ENCODE assay signal across 8 cellular contexts in the genomic region with DNA sequence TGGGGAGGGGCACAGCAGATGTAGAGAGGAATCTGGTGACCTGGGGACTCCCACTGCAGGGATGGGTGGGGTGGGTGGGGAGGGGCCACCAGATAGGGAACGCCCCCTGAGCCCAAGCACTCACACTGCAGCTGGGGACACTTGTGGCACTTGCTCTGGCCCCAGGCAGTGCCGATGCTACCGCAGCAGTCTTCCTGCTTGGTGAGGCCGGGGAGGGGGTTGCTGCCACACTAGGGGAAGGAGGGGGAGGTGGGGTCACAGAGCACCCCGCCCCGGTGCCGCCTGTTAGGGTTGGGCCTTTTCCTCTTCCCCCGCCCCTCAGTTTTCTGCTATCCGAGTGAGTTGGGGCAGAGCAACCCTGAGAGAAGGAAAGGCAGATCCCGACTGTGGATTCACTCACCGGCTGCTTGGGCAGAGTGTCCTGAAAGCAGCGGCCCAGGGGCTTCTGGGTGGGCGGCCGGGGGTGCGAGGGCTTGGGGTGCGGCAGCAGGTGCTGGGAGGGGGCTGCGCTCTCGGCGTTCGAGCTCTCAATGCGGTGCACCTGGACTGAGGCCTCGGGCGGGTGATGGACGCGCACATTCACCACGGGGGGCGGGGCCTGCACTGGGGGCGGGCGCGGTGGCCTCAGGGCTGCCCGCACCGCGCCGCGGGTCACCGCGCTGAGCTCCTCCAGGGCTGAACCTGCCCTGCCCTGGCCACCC.
DNase-seq lines count a peak whose midpoint lies in the region; ATAC-seq and TF ChIP-seq lines count a peak whose summit lies in the region.

No MANE protein-coding gene starts in this region.

- DNase-seq in MM.1S = peak; percentile 90
- DNase-seq in T-helper 2 cell = peak in 4 of 5 experiments; percentile 45 to 96 (median 68)
- peak; percentile 80 for DNase-seq in central memory CD4-positive, alpha-beta T cell
- no peak for DNase-seq in stimulated activated effector memory CD8-positive, alpha-beta T cell treated with anti-CD3 and anti-CD28 coated beads, Interleukin-12 subunit alpha, Interleukin-12 subunit beta, amount 100 ng/mL, for 72 hours (ENCODE audit: low spot score in 2 of 2)
- DNase-seq in ACHN = no peak
- no peak for DNase-seq in COR-L47 (lab: John Stamatoyannopoulos, UW)

- no peak overlapping the region for H3K27ac Mint-ChIP-seq in stimulated activated effector memory CD8-positive, alpha-beta T cell treated with anti-CD3 and anti-CD28 coated beads, Interleukin-12 subunit alpha, Interleukin-12 subunit beta, amount 100 ng/mL, for 72 hours

- peak overlapping the region; percentile 52; the same call in 1 of the 2 replicates for H3K27ac ChIP-seq in MM.1S (ENCODE audit: low read length)

- H3K4me1 ChIP-seq in MM.1S (ENCODE audit: low read length) = peaks cover 22% of the 10 kb centered on the region

- no peaks in the 10 kb centered on the region for H3K27me3 ChIP-seq in MM.1S (replicated peaks; ENCODE audit: insufficient read depth, low read length)

- TF ChIP-seq CTCF in MM.1S (IDR thresholded peaks at IDR 0.05; ENCODE audit: low read length) = no peak

- in situ Hi-C loops in ACHN (cut with HindIII; ENCODE audit: low pct_ligation_motif_present, low pct_unique_long_range_greater_than_20kb, low sequenced_read_pairs) = no loop called here

- H3K4me2 ChIP-seq in MM.1S (ENCODE audit: low read depth, low read length) = peak overlapping the region; percentile 79

- no peaks in the 10 kb centered on the region for H3K9me3 ChIP-seq in MM.1S (replicated peaks; ENCODE audit: insufficient read depth, low read length)

- peaks cover 21% of the 10 kb centered on the region for H3F3A ChIP-seq in MM.1S (ENCODE audit: insufficient read depth, low read length)

- peak overlapping the region; percentile 7; the same call in 1 of the 2 replicates for H2AFZ ChIP-seq in MM.1S (ENCODE audit: low read length)

- ATAC-seq in stimulated activated effector memory CD8-positive, alpha-beta T cell treated with anti-CD3 and anti-CD28 coated beads, Interleukin-12 subunit alpha, Interleukin-12 subunit beta, amount 100 ng/mL, for 72 hours = peak; percentile 58
- no peak for ATAC-seq in HG03354 (IDR thresholded peaks at IDR 0.05; ENCODE audit: poor library complexity, severe bottlenecking, unreplicated experiment)
- ATAC-seq in GM19035 (IDR thresholded peaks at IDR 0.05; ENCODE audit: unreplicated experiment) = no peak

- no peaks in the 10 kb centered on the region for H3K36me3 ChIP-seq in MM.1S (replicated peaks; ENCODE audit: insufficient read depth, low read length)

- peak overlapping the region; percentile 75 for H3K4me3 Mint-ChIP-seq in stimulated activated effector memory CD8-positive, alpha-beta T cell treated with anti-CD3 and anti-CD28 coated beads, Interleukin-12 subunit alpha, Interleukin-12 subunit beta, amount 100 ng/mL, for 72 hours

- H3K9ac ChIP-seq in MM.1S (ENCODE audit: low read length) = peak overlapping the region; percentile 52; the same call in 1 of the 2 replicates

- H3K4me1 Mint-ChIP-seq in stimulated activated effector memory CD8-positive, alpha-beta T cell treated with anti-CD3 and anti-CD28 coated beads, Interleukin-12 subunit alpha, Interleukin-12 subunit beta, amount 100 ng/mL, for 72 hours = peaks cover 67% of the 10 kb centered on the region

- no peaks in the 10 kb centered on the region for H3K9me3 Mint-ChIP-seq in stimulated activated effector memory CD8-positive, alpha-beta T cell treated with anti-CD3 and anti-CD28 coated beads, Interleukin-12 subunit alpha, Interleukin-12 subunit beta, amount 100 ng/mL, for 72 hours

- H3K9me2 ChIP-seq in MM.1S (replicated peaks; ENCODE audit: insufficient read depth, low read length) = no peaks in the 10 kb centered on the region

- no peaks in the 10 kb centered on the region for H3K79me2 ChIP-seq in MM.1S (ENCODE audit: low read length)

- H4K20me1 ChIP-seq in MM.1S (ENCODE audit: insufficient read depth, low read length) = no peaks in the 10 kb centered on the region

- peaks cover 40% of the 10 kb centered on the region for H3K36me3 Mint-ChIP-seq in stimulated activated effector memory CD8-positive, alpha-beta T cell treated with anti-CD3 and anti-CD28 coated beads, Interleukin-12 subunit alpha, Interleukin-12 subunit beta, amount 100 ng/mL, for 72 hours

- H3K4me3 ChIP-seq in MM.1S (ENCODE audit: low read length) = peak overlapping the region; percentile 48

Comparison
In these comparisons a context has a peak if more than half of its experiments do, and no peak if none do; other contexts are left out.
1. DNase-seq: peak in MM.1S (single experiment), T-helper 2 cell (4 of 5) and central memory CD4-positive, alpha-beta T cell (single experiment); none in stimulated activated effector memory CD8-positive, alpha-beta T cell treated with anti-CD3 and anti-CD28 coated beads, Interleukin-12 subunit alpha, Interleukin-12 subunit beta, amount 100 ng/mL, for 72 hours (0 of 2), ACHN (single experiment) and COR-L47 (single experiment).